In genomic region chr19:11338164-11338563, GRCh38 we compare ENCODE assay signal across 11 cellular contexts. TPM values are rescaled to one million over a fixed set of nuclear protein-coding genes. Genes with fewer than 3 reads are reported as not detected.
DNase-seq lines count a peak whose midpoint lies in the region; ATAC-seq, FAIRE-seq and TF ChIP-seq lines count a peak whose summit lies in the region.
"Had no signal": no experiment of that assay in that cellular context is flagged by ENCODE, and none has a peak within 500 bp of the region (broad histone marks: within the 10 kb centered on the region; RNA-seq: fewer than 3 reads in every experiment).

No MANE protein-coding gene starts in this region.

- H4K20me1 ChIP-seq in astrocyte (ENCODE audit: insufficient read depth, low read length) = peaks cover 5% of the 10 kb centered on the region

- no peaks in the 10 kb centered on the region for H3K79me2 ChIP-seq in astrocyte (ENCODE audit: insufficient read depth, low read length)

- CTCF ChIA-PET in activated CD4-positive, alpha-beta T cell treated with anti-CD3 and anti-CD28 coated beads for 36 hours (lab: Charles Lee) = interaction anchor here (0.6 to 1.0 kb wide), 3 partner anchors 153 to 299 kb away, joined by 3 read pairs; no protein-coding TSS in a partner anchor

- H3K4me3 ChIP-seq in astrocyte (ENCODE audit: insufficient read depth, low read depth, low read length) (no peak overlapping the region), lower lobe of right lung (peak overlapping the region; percentile 92), subcutaneous abdominal adipose tissue (ENCODE audit: low read depth in 1 of 5, low read length in 5 of 5) (peak overlapping the region in 1 of 5 donors; percentile 82)

- H2AFZ ChIP-seq in astrocyte (ENCODE audit: low read depth, low read length) = no peak overlapping the region

- no peaks in the 10 kb centered on the region for H3K27me3 ChIP-seq in astrocyte (ENCODE audit: insufficient read depth, low read length)
- no peaks in the 10 kb centered on the region for H3K27me3 ChIP-seq in lower lobe of right lung (ENCODE audit: low read depth)
- H3K27me3 ChIP-seq in subcutaneous abdominal adipose tissue (ENCODE audit: control insufficient read depth in 5 of 5, insufficient read depth in 4 of 5, low read length in 5 of 5) = no peaks in the 10 kb centered on the region

- H3K27me3 Mint-ChIP-seq in activated CD4-positive, alpha-beta T cell treated with anti-CD3 and anti-CD28 coated beads for 36 hours = no peaks in the 10 kb centered on the region
- H3K27me3 Mint-ChIP-seq in astrocyte (ENCODE audit: low read depth, unreplicated experiment) = no peaks in the 10 kb centered on the region

- DNase-seq in activated CD4-positive, alpha-beta T cell treated with anti-CD3 and anti-CD28 coated beads for 36 hours = no peak
- DNase-seq in activated CD4-positive, alpha-beta T cell treated with anti-CD3 and anti-CD28 coated beads for 1 hour = no peak
- no peak for DNase-seq in astrocyte (ENCODE audit: low read depth)
- DNase-seq in lower lobe of right lung = no peak
- no peak for DNase-seq in NCI-H1436 treated with DMSO at 0.1 percent for 48 hours (lab: John Stamatoyannopoulos, UW)
- DNase-seq: ACHN, amniotic stem cell, MM.1S had no signal

- intact Hi-C loops in activated CD4-positive, alpha-beta T cell treated with anti-CD3 and anti-CD28 coated beads for 36 hours (cut with DNase I, micrococcal nuclease) = loop anchor here in 1 of 2 experiments (2.0 to 5.0 kb wide), 2 partner anchors 97 to 141 kb away; partner anchors contain the start of genes KANK2, ODAD3 and PRKCSH
- intact Hi-C loops in lower lobe of right lung (cut with DNase I) = no loop called here

- H3K27ac ChIP-seq in astrocyte (ENCODE audit: low read depth, low read length) (no peak overlapping the region), lower lobe of right lung (peak overlapping the region; percentile 81), subcutaneous abdominal adipose tissue (ENCODE audit: low read depth, low read length) (no peak overlapping the region)

- peaks cover 4% of the 10 kb centered on the region for H3K9me3 Mint-ChIP-seq in activated CD4-positive, alpha-beta T cell treated with anti-CD3 and anti-CD28 coated beads for 36 hours (ENCODE audit: low read depth)
- peaks cover 4% of the 10 kb centered on the region for H3K9me3 Mint-ChIP-seq in astrocyte (ENCODE audit: unreplicated experiment)

- H3K36me3 ChIP-seq in astrocyte (ENCODE audit: insufficient read depth, low read length) (no peaks in the 10 kb centered on the region), lower lobe of right lung (peaks cover 52% of the 10 kb centered on the region), subcutaneous abdominal adipose tissue (ENCODE audit: control insufficient read depth in 5 of 5, insufficient read depth in 5 of 5, low read length in 5 of 5) (peaks cover 0 to 45% (median 33%) of the 10 kb centered on the region in 5 donors)

- H3K36me3 Mint-ChIP-seq in activated CD4-positive, alpha-beta T cell treated with anti-CD3 and anti-CD28 coated beads for 36 hours (ENCODE audit: low read depth) = peaks cover 19% of the 10 kb centered on the region
- H3K36me3 Mint-ChIP-seq in astrocyte (ENCODE audit: low read depth, unreplicated experiment) = peaks cover 16% of the 10 kb centered on the region

- no peak overlapping the region for H3K27ac Mint-ChIP-seq in activated CD4-positive, alpha-beta T cell treated with anti-CD3 and anti-CD28 coated beads for 36 hours
- no peak overlapping the region for H3K27ac Mint-ChIP-seq in astrocyte (ENCODE audit: unreplicated experiment)

- POLR2A ChIA-PET in activated CD4-positive, alpha-beta T cell treated with anti-CD3 and anti-CD28 coated beads for 36 hours (lab: Charles Lee) = interaction anchor here (0.6 kb wide), 1 partner anchor 133 kb away, joined by 4 read pairs; no protein-coding TSS in a partner anchor

- peak overlapping the region; percentile 72 for H3K4me3 Mint-ChIP-seq in activated CD4-positive, alpha-beta T cell treated with anti-CD3 and anti-CD28 coated beads for 36 hours
- H3K4me3 Mint-ChIP-seq in astrocyte (ENCODE audit: unreplicated experiment) = peak overlapping the region; percentile 76

- H3K9ac ChIP-seq in astrocyte (ENCODE audit: low read length) (no peak overlapping the region), subcutaneous abdominal adipose tissue (ENCODE audit: low read length in 5 of 5) (peak overlapping the region in 3 of 5 donors; percentile 73 to 75 (median 74))

- no peak for FAIRE-seq in astrocyte (lab: Jason Lieb, UNC)

- no peak for ATAC-seq in activated CD4-positive, alpha-beta T cell treated with anti-CD3 and anti-CD28 coated beads for 36 hours
- ATAC-seq in lower lobe of right lung = no peak
- no peak for ATAC-seq in HG03097 (IDR thresholded peaks at IDR 0.05; ENCODE audit: low FRiP score, unreplicated experiment)
- ATAC-seq in HG02981 (IDR thresholded peaks at IDR 0.05; ENCODE audit: unreplicated experiment) = no peak

- no peak overlapping the region for H3K4me2 ChIP-seq in astrocyte (ENCODE audit: low read length)

- no peaks in the 10 kb centered on the region for H3K9me3 ChIP-seq in astrocyte (ENCODE audit: insufficient read depth, low read depth, low read length)
- no peaks in the 10 kb centered on the region for H3K9me3 ChIP-seq in lower lobe of right lung
- no peaks in the 10 kb centered on the region for H3K9me3 ChIP-seq in subcutaneous abdominal adipose tissue (ENCODE audit: control insufficient read depth in 5 of 5, low read length in 5 of 5)

- TF ChIP-seq CTCF in astrocyte (IDR thresholded peaks at IDR 0.05; ENCODE audit: insufficient read depth, low read depth, low read length) (no peak), lower lobe of right lung (IDR thresholded peaks at IDR 0.05) (no peak)

- H3K4me1 ChIP-seq in astrocyte (ENCODE audit: insufficient read depth, low read length) = peaks cover 5% of the 10 kb centered on the region
- H3K4me1 ChIP-seq in lower lobe of right lung = peaks cover 20% of the 10 kb centered on the region
- peaks cover 4 to 21% (median 17%) of the 10 kb centered on the region in 5 donors for H3K4me1 ChIP-seq in subcutaneous abdominal adipose tissue (ENCODE audit: control insufficient read depth in 5 of 5, insufficient read depth in 5 of 5, low read length in 5 of 5)

- peaks cover 21% of the 10 kb centered on the region for H3K4me1 Mint-ChIP-seq in activated CD4-positive, alpha-beta T cell treated with anti-CD3 and anti-CD28 coated beads for 36 hours
- peaks cover 4% of the 10 kb centered on the region for H3K4me1 Mint-ChIP-seq in astrocyte (ENCODE audit: low read depth, unreplicated experiment)

RNA-seq across cellular contexts. Expression of gene RAB3D, which starts 1.3 kb away (rescaled TPM):
- 1 to 10 TPM; 7.5 to 8.9 TPM for total RNA-seq in activated CD4-positive, alpha-beta T cell treated with anti-CD3 and anti-CD28 coated beads for 36 hours
- total RNA-seq in astrocyte = 8.0 and 14.4 TPM in 2 replicates
- 53.6 TPM for total RNA-seq in lower lobe of right lung

RNA-seq across cellular contexts. Expression of gene TMEM205, which starts 7.9 kb away (rescaled TPM):
- 10 to 100 TPM; 28.0 to 32.6 TPM for total RNA-seq in activated CD4-positive, alpha-beta T cell treated with anti-CD3 and anti-CD28 coated beads for 36 hours
- total RNA-seq in astrocyte (45.0 and 46.0 TPM in 2 replicates), lower lobe of right lung (65.7 TPM)

RNA-seq across cellular contexts. Expression of gene CCDC159, which starts 8.2 kb away (rescaled TPM):
- total RNA-seq in activated CD4-positive, alpha-beta T cell treated with anti-CD3 and anti-CD28 coated beads for 36 hours = 10 to 100 TPM; 15.3 to 18.0 TPM
- 11.8 and 14.8 TPM in 2 replicates for total RNA-seq in astrocyte
- total RNA-seq in lower lobe of right lung = 37.3 TPM

RNA-seq across cellular contexts. Expression of gene PLPPR2, which starts 17.1 kb away (rescaled TPM):
- 1 to 10 TPM; 2.1 to 2.2 TPM for total RNA-seq in activated CD4-positive, alpha-beta T cell treated with anti-CD3 and anti-CD28 coated beads for 36 hours
- total RNA-seq in astrocyte = 37.8 and 46.6 TPM in 2 replicates
- 21.3 TPM for total RNA-seq in lower lobe of right lung

RNA-seq across cellular contexts. Expression of gene SWSAP1, which starts 36.3 kb away (rescaled TPM):
- 1 to 10 TPM; 1.5 to 1.7 TPM for total RNA-seq in activated CD4-positive, alpha-beta T cell treated with anti-CD3 and anti-CD28 coated beads for 36 hours
- 1.7 and 1.8 TPM in 2 replicates for total RNA-seq in astrocyte
- total RNA-seq in lower lobe of right lung = 3.6 TPM
